ENCODE assay signal across 11 cellular contexts in the genomic region with DNA sequence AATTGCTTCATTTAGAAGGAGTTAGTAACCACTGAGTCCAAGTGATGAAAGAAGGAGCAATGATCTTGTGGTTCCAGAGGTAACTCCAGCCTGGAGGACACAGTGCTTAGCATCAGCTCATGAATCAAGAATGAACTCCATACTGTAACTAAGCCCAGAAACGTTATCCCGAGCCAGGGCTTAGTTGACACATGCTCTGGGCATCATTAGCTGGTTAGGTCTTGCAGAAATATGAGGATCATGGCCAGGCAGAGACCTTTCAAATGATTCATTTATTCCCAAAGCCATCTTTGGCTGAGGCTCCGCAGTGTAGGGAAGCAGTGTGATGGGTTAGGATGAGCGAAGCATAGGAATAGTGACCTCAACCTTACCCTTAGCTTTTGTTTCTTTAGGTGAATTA.
DNase-seq lines count a peak whose midpoint lies in the region; ATAC-seq, FAIRE-seq and TF ChIP-seq lines count a peak whose summit lies in the region.
"Had no signal": no experiment of that assay in that cellular context is flagged by ENCODE, and none has a peak within 500 bp of the region (broad histone marks: within the 10 kb centered on the region; RNA-seq: fewer than 3 reads in every experiment).

No MANE protein-coding gene starts in this region.

- no peak overlapping the region for H3K9ac ChIP-seq in muscle layer of colon (ENCODE audit: low read length)

- CTCF ChIA-PET in T-cell (lab: Charles Lee) = no interaction called here

- intact Hi-C loops in upper lobe of right lung (cut with DNase I) = no loop called here

- FAIRE-seq in GM12892 (lab: Jason Lieb, UNC) = no peak
- FAIRE-seq: G401.6 had no signal

- no peaks in the 10 kb centered on the region for H3K27me3 Mint-ChIP-seq in endothelial cell (ENCODE audit: unreplicated experiment)
- peaks cover 0 to 4% of the 10 kb centered on the region in 2 donors for H3K27me3 Mint-ChIP-seq in T-cell

- no peak overlapping the region for H3K4me3 Mint-ChIP-seq in endothelial cell (ENCODE audit: unreplicated experiment)
- H3K4me3 Mint-ChIP-seq in T-cell = no peak overlapping the region
- H3K4me3 Mint-ChIP-seq: naive B cell; T-helper 2 cell treated with Interferon-gamma antibody and Interleukin-4, amounts not matched to agents 5 μg/mL and 100 μg/mL, for 36 hours had no signal

- H3K9me3 ChIP-seq in muscle layer of colon (ENCODE audit: low read length) = no peaks in the 10 kb centered on the region
- no peaks in the 10 kb centered on the region for H3K9me3 ChIP-seq in upper lobe of right lung

- H3K27ac Mint-ChIP-seq in endothelial cell (ENCODE audit: unreplicated experiment) = peak overlapping the region; percentile 86
- no peak overlapping the region for H3K27ac Mint-ChIP-seq in T-cell
- H3K27ac Mint-ChIP-seq: naive B cell; T-helper 2 cell treated with Interferon-gamma antibody and Interleukin-4, amounts not matched to agents 5 μg/mL and 100 μg/mL, for 36 hours had no signal

- DNase-seq in NCI-H226 (peak; percentile 72), endothelial cell (ENCODE audit: low spot score) (no peak), upper lobe of right lung (no peak), COLO829 (ENCODE audit: low spot score) (no peak), T-cell (no peak), GM12892 (ENCODE audit: insufficient read length) (no peak)
- DNase-seq: caudate nucleus, naive B cell had no signal

- POLR2A ChIA-PET in T-cell (lab: Charles Lee) = interaction anchor here in 1 of 2 donors (0.6 kb wide), 1 partner anchor 81 kb away, joined by 3 read pairs; no protein-coding TSS in a partner anchor

- H3K4me1 ChIP-seq in muscle layer of colon (ENCODE audit: insufficient read depth, low read length) (peaks cover 23% of the 10 kb centered on the region), upper lobe of right lung (peaks cover 7% of the 10 kb centered on the region)

- no peak for TF ChIP-seq POLR2A in GM12892 (IDR thresholded peaks at IDR 0.05; ENCODE audit: low read depth, low read length)

- H3K27me3 ChIP-seq in muscle layer of colon (ENCODE audit: control insufficient read depth in 1 of 2, insufficient read depth in 2 of 2, low read length in 2 of 2) (no peaks in the 10 kb centered on the region), upper lobe of right lung (no peaks in the 10 kb centered on the region)

- no peak for TF ChIP-seq CTCF in endothelial cell (IDR thresholded peaks at IDR 0.05; ENCODE audit: unreplicated experiment)
- no peak for TF ChIP-seq CTCF in upper lobe of right lung (IDR thresholded peaks at IDR 0.05)

- H3K36me3 Mint-ChIP-seq in endothelial cell (ENCODE audit: low read depth, unreplicated experiment) = no peaks in the 10 kb centered on the region
- H3K36me3 Mint-ChIP-seq in T-cell = no peaks in the 10 kb centered on the region
- H3K36me3 Mint-ChIP-seq: naive B cell had no signal

- H3K27ac ChIP-seq in muscle layer of colon (ENCODE audit: low read depth, low read length) = peak overlapping the region; percentile 2
- peak overlapping the region; percentile 18 for H3K27ac ChIP-seq in upper lobe of right lung

- ATAC-seq in upper lobe of right lung (peak; percentile 45), T-cell (replicated peaks in 1 of 4) (no peak)

- H3K9me3 Mint-ChIP-seq in endothelial cell (ENCODE audit: unreplicated experiment) (no peaks in the 10 kb centered on the region), T-cell (no peaks in the 10 kb centered on the region)
- H3K9me3 Mint-ChIP-seq: naive B cell; T-helper 2 cell treated with Interferon-gamma antibody and Interleukin-4, amounts not matched to agents 5 μg/mL and 100 μg/mL, for 36 hours had no signal

- H3K4me1 Mint-ChIP-seq in endothelial cell (ENCODE audit: unreplicated experiment) (peaks cover 19% of the 10 kb centered on the region), T-cell (no peaks in the 10 kb centered on the region)
- H3K4me1 Mint-ChIP-seq: naive B cell had no signal

- no peak overlapping the region for H3K4me3 ChIP-seq in muscle layer of colon (ENCODE audit: low read depth in 1 of 2, low read length in 2 of 2)
- H3K4me3 ChIP-seq in upper lobe of right lung = no peak overlapping the region

- H3K36me3 ChIP-seq in muscle layer of colon (ENCODE audit: insufficient read depth, low read length) = no peaks in the 10 kb centered on the region
- H3K36me3 ChIP-seq in upper lobe of right lung = no peaks in the 10 kb centered on the region
